ENCODE assay signal across 8 cellular contexts in genomic region chr2:105038383-105039061, GRCh38. TPM values are rescaled to one million over a fixed set of nuclear protein-coding genes. Genes with fewer than 3 reads are reported as not detected.
DNase-seq lines count a peak whose midpoint lies in the region; ATAC-seq and TF ChIP-seq lines count a peak whose summit lies in the region.

No MANE protein-coding gene starts in this region.

- CTCF ChIA-PET in WTC11 (lab: Charles Lee) = interaction anchor here (0.6 to 1.2 kb wide), 9 partner anchors 18 to 205 kb away, joined by 3 to 5 read pairs (median 3); no protein-coding TSS in a partner anchor

- no peak for TF ChIP-seq EP300 in gastroesophageal sphincter (IDR thresholded peaks at IDR 0.05)

- peak overlapping the region; percentile 96 for H3K27ac Mint-ChIP-seq in WTC11

- H3K27me3 ChIP-seq in gastroesophageal sphincter = no peaks in the 10 kb centered on the region
- no peaks in the 10 kb centered on the region for H3K27me3 ChIP-seq in psoas muscle (ENCODE audit: insufficient read depth in 3 of 3, low read length in 2 of 3)

- intact Hi-C loops in psoas muscle (cut with DNase I) = no loop called here

- WGBS in gastroesophageal sphincter (ENCODE audit: low coverage in 1 of 2), 2 donors = 6 to 10% methylated on average over 9 to 11 of the region's 17 CpGs
- WGBS in psoas muscle, 3 donors = 2 to 5% (median 5%) methylated on average over 17 of the region's 17 CpGs

- no peak for TF ChIP-seq POLR2A in gastroesophageal sphincter (IDR thresholded peaks at IDR 0.05)

- no peak for TF ChIP-seq CTCF in WTC11 (IDR thresholded peaks at IDR 0.05)
- no peak for TF ChIP-seq CTCF in gastroesophageal sphincter (IDR thresholded peaks at IDR 0.05)
- TF ChIP-seq CTCF in psoas muscle (IDR thresholded peaks at IDR 0.05) = no peak

- H3K27me3 Mint-ChIP-seq in WTC11 (ENCODE audit: low read depth) = no peaks in the 10 kb centered on the region

- ATAC-seq in HG02970 (IDR thresholded peaks at IDR 0.05; ENCODE audit: low FRiP score, unreplicated experiment) (peak; percentile 1), WTC11 (peak; percentile 32), gastroesophageal sphincter (no peak), psoas muscle (peak in 3 of 4 donors; percentile 1 to 11 (median 9)), HG03135 (IDR thresholded peaks at IDR 0.05; ENCODE audit: unreplicated experiment) (no peak)

- H3K4me1 ChIP-seq in gastroesophageal sphincter (peaks cover 0 to 45% (median 9%) of the 10 kb centered on the region in 3 donors), psoas muscle (peaks cover 19% of the 10 kb centered on the region)

- POLR2A ChIA-PET in WTC11 (lab: Charles Lee) = interaction anchor here (0.6 to 1.4 kb wide), 6 partner anchors 19 to 1735 kb away, joined by 3 to 5 read pairs (median 3); partner anchors contain the start of gene TGFBRAP1

- H3K9me3 Mint-ChIP-seq in WTC11 = peaks cover 4% of the 10 kb centered on the region

- H3K27ac ChIP-seq in gastroesophageal sphincter (peak overlapping the region; percentile 51 to 88 (median 86)), psoas muscle (peak overlapping the region; percentile 80)

- no peaks in the 10 kb centered on the region for H3K36me3 ChIP-seq in gastroesophageal sphincter
- no peaks in the 10 kb centered on the region for H3K36me3 ChIP-seq in psoas muscle (ENCODE audit: insufficient read depth in 1 of 2, low read depth in 1 of 2)

- H3K4me3 ChIP-seq in gastroesophageal sphincter = peak overlapping the region; percentile 60 to 79
- peak overlapping the region; percentile 86 for H3K4me3 ChIP-seq in psoas muscle

- DNase-seq in EL = peak; percentile 17
- peak; percentile 32 for DNase-seq in WTC11 (ENCODE audit: low spot score)
- DNase-seq in psoas muscle = no peak
- no peak for DNase-seq in GOT3 (lab: John Stamatoyannopoulos, UW)
- no peak for DNase-seq in AML-193 (lab: John Stamatoyannopoulos, UW)

- peak overlapping the region; percentile 88 for H3K4me3 Mint-ChIP-seq in WTC11

- peaks cover 42% of the 10 kb centered on the region for H3K4me1 Mint-ChIP-seq in WTC11

- peaks cover 3% of the 10 kb centered on the region for H3K36me3 Mint-ChIP-seq in WTC11

- H3K9me3 ChIP-seq in gastroesophageal sphincter = no peaks in the 10 kb centered on the region
- no peaks in the 10 kb centered on the region for H3K9me3 ChIP-seq in psoas muscle

TF ChIP-seq in WTC11, 78 proteins besides CTCF, POLR2A, EP300 and RAD21:
- TF ChIP-seq FOXK1 (CRISPR knock-in tag; IDR thresholded peaks at IDR 0.05) = no peak
- TF ChIP-seq STAT6 (CRISPR knock-in tag; conservative IDR thresholded peaks at IDR 0.05; ENCODE audit: low read depth) = no peak
- TF ChIP-seq ZNF121 (CRISPR knock-in tag; IDR thresholded peaks at IDR 0.05) = peak; percentile 87; the same call in 1 of the 2 replicates
- TF ChIP-seq CDX4 (CRISPR knock-in tag; IDR thresholded peaks at IDR 0.05; ENCODE audit: borderline replicate concordance) = no peak

RNA-seq across cellular contexts. Expression of gene MRPS9, which starts 0.7 kb away (rescaled TPM):
- total RNA-seq in WTC11 (2021) (71.5 to 75.3 TPM (median 73.6 TPM) in 3 replicates), gastroesophageal sphincter (10 to 100 TPM; 21.1 to 26.8 (median 23.2) TPM), psoas muscle (10 to 100 TPM; 41.3 to 62.4 (median 53.7) TPM)
- 10 to 100 TPM; 44.8 to 61.8 (median 49.8) TPM for polyA plus RNA-seq in psoas muscle

Comparison
In these comparisons a context has a peak if more than half of its experiments do, and no peak if none do; other contexts are left out.
1. DNase-seq: peak in EL (single experiment) and WTC11 (single experiment); none in psoas muscle (0 of 2), GOT3 (single experiment) and AML-193 (0 of 2).
2. ATAC-seq: peak in HG02970 (single experiment), WTC11 (single experiment) and psoas muscle (3 of 4); none in gastroesophageal sphincter (single experiment) and HG03135 (single experiment).